ENCODE assay signal across 1 cellular context in the genomic region with DNA sequence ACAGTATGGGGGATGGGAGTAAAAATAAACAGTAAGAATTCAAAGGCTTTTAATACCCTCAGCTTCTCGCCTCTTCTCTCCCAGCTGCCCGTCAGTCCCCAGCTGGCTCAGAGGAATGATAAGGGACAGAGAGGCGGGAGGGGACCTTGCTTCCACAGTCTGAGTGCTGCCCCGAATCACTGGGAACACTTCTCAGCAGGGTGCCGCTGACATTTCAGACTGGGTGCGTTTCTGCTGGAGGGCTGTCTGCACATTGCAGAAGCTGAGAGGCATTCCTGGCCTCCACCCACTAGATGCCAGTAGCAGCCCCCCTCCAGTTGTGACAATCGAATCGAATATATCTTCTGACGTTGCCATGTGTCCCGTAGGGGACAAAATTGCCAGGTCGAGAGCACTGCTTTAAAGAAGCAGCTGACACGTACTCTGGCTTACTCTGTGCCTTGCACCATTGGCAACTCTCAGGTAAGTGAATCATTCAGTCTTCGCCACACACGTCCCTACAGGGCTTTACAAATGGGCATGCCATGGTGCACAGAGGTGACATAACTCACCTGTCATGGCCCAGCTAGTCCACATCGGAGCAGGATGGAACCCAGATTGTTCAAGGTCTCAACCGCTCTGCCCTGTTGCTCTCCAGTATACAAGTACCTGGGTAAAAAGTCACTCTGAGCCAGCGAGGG.
TF ChIP-seq lines count a peak whose summit lies in the region.

No MANE protein-coding gene starts in this region.

TF ChIP-seq in HCT116, 20 proteins besides CTCF, POLR2A, EP300 and RAD21 (continued from another document):
- TF ChIP-seq, protein P1, sequence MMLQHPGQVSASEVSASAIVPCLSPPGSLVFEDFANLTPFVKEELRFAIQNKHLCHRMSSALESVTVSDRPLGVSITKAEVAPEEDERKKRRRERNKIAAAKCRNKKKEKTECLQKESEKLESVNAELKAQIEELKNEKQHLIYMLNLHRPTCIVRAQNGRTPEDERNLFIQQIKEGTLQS (IDR thresholded peaks at IDR 0.05): no peak
- TF ChIP-seq, protein P2, sequence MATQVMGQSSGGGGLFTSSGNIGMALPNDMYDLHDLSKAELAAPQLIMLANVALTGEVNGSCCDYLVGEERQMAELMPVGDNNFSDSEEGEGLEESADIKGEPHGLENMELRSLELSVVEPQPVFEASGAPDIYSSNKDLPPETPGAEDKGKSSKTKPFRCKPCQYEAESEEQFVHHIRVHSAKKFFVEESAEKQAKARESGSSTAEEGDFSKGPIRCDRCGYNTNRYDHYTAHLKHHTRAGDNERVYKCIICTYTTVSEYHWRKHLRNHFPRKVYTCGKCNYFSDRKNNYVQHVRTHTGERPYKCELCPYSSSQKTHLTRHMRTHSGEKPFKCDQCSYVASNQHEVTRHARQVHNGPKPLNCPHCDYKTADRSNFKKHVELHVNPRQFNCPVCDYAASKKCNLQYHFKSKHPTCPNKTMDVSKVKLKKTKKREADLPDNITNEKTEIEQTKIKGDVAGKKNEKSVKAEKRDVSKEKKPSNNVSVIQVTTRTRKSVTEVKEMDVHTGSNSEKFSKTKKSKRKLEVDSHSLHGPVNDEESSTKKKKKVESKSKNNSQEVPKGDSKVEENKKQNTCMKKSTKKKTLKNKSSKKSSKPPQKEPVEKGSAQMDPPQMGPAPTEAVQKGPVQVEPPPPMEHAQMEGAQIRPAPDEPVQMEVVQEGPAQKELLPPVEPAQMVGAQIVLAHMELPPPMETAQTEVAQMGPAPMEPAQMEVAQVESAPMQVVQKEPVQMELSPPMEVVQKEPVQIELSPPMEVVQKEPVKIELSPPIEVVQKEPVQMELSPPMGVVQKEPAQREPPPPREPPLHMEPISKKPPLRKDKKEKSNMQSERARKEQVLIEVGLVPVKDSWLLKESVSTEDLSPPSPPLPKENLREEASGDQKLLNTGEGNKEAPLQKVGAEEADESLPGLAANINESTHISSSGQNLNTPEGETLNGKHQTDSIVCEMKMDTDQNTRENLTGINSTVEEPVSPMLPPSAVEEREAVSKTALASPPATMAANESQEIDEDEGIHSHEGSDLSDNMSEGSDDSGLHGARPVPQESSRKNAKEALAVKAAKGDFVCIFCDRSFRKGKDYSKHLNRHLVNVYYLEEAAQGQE (IDR thresholded peaks at IDR 0.05; ENCODE audit: low read depth): no peak
- TF ChIP-seq JUND (IDR thresholded peaks at IDR 0.05): no peak
- TF ChIP-seq ZNF274 (IDR thresholded peaks at IDR 0.05; ENCODE audit: low read depth, low read length): no peak
- no peak for TF ChIP-seq CEBPB (IDR thresholded peaks at IDR 0.05; ENCODE audit: low read depth)
- TF ChIP-seq EZH2 (IDR thresholded peaks at IDR 0.05): no peak
